20 cellular contexts compared by ENCODE assay signal in the genomic region with DNA sequence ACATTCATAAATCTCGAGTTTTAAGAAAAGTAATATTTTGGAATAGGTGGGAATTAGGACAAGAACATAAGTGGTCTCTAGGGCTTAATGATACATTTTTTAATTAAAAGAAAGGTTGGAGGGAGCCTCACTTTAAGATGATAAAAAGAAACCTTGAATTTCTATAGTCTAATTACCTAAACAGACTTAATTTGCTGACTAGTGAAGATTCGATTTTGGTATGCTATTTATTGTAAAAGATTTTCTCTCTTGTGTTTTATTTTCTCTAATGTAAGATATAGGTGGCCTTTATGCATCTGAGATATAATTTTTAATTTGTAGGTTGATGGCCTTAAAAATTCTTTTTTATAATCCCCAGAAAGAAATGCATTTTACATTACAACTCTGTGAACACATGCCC.
A peak's percentile ranks its signal among the peaks of the same experiment; 100 is the strongest.
DNase-seq lines count a peak whose midpoint lies in the region; ATAC-seq, FAIRE-seq and TF ChIP-seq lines count a peak whose summit lies in the region.
"Had no signal": no experiment of that assay in that cellular context is flagged by ENCODE, and none has a peak within 500 bp of the region (broad histone marks: within the 10 kb centered on the region; RNA-seq: fewer than 3 reads in every experiment).

No MANE protein-coding gene starts in this region.

- H4K20me1 ChIP-seq in HCT116 (ENCODE audit: insufficient read depth) (no peaks in the 10 kb centered on the region), K562 (replicated peaks; ENCODE audit: control insufficient read depth, insufficient read depth, low read length) (no peaks in the 10 kb centered on the region)
- H4K20me1 ChIP-seq: BLaER1 treated with 17β-estradiol and CSF1 and Interleukin-3, amounts not matched to agents 10 nM and 100 nM had no signal

- H3K9ac ChIP-seq in HCT116 (ENCODE audit: low read length) (no peak overlapping the region), K562 (ENCODE audit: insufficient read depth in 1 of 2, low read depth in 2 of 2, low read length in 2 of 2) (no peak overlapping the region)
- H3K9ac ChIP-seq: BLaER1 treated with 17β-estradiol and CSF1 and Interleukin-3, amounts not matched to agents 10 nM and 100 nM had no signal

- TF ChIP-seq EP300 in A549 (IDR thresholded peaks at IDR 0.05) (no peak), K562 (IDR thresholded peaks at IDR 0.05; ENCODE audit: low read length) (no peak)

- peak overlapping the region; percentile 11 for H2AFZ ChIP-seq in HCT116 (ENCODE audit: low read depth, low read length, poor library complexity, severe bottlenecking)
- no peak overlapping the region for H2AFZ ChIP-seq in K562 (ENCODE audit: low read depth, low read length)

- ATAC-seq in A549 (no peak), HCT116 (no peak), K562 (no peak)
- ATAC-seq: CD8-positive, alpha-beta T cell had no signal

- H3K9me2 ChIP-seq in HCT116 (ENCODE audit: insufficient read depth) = 0 out of 2 replicates have a peak, but pooled peaks cover 5% of the 10 kb centered on the region

- H3K4me1 ChIP-seq in A549 (no peaks in the 10 kb centered on the region), HCT116 (ENCODE audit: control insufficient read depth in 1 of 2, insufficient read depth in 2 of 2, low read length in 2 of 2) (0 out of 4 replicates have a peak, but pooled peaks cover 0 to 3% of the 10 kb centered on the region in 2 experiments), K562 (replicated peaks in 1 of 2; ENCODE audit: control insufficient read depth in 2 of 2, insufficient read depth in 2 of 2, low read length in 2 of 2) (no peaks in the 10 kb centered on the region)
- H3K4me1 ChIP-seq: BLaER1 treated with 17β-estradiol and CSF1 and Interleukin-3, amounts not matched to agents 10 nM and 100 nM had no signal

- H3K9me1 ChIP-seq in K562 (ENCODE audit: control insufficient read depth, insufficient read depth, low read length) = no peaks in the 10 kb centered on the region

- H3K36me3 ChIP-seq in HCT116 (ENCODE audit: control insufficient read depth in 1 of 2, insufficient read depth in 2 of 2, low read length in 2 of 2) = no peaks in the 10 kb centered on the region
- no peaks in the 10 kb centered on the region for H3K36me3 ChIP-seq in K562 (ENCODE audit: control insufficient read depth, insufficient read depth, low read length)
- H3K36me3 ChIP-seq: BLaER1 treated with 17β-estradiol and CSF1 and Interleukin-3, amounts not matched to agents 10 nM and 100 nM had no signal

- intact Hi-C loops in HCT116 (cut with micrococcal nuclease) (no loop called here), K562 (cut with micrococcal nuclease) (no loop called here)

- in situ Hi-C loops in K562 (cut with MboI) = no loop called here
- in situ Hi-C loops in GM13976 (cut with MboI; ENCODE audit: low sequenced_read_pairs, unreplicated experiment) = no loop called here

- no peaks in the 10 kb centered on the region for H3K27me3 ChIP-seq in HCT116 (ENCODE audit: insufficient read depth, low read length)
- no peaks in the 10 kb centered on the region for H3K27me3 ChIP-seq in K562 (ENCODE audit: control insufficient read depth in 2 of 2, insufficient read depth in 2 of 2, low read length in 2 of 2)
- H3K27me3 ChIP-seq: BLaER1 treated with 17β-estradiol and CSF1 and Interleukin-3, amounts not matched to agents 10 nM and 100 nM had no signal

- DNase-seq in A549 (ENCODE audit: low read depth in 1 of 2, low spot score in 1 of 2) (no peak), HCT116 (ENCODE audit: low read depth, low spot score) (no peak), K562 (ENCODE audit: extremely low read depth in 1 of 4, low spot score in 3 of 4) (no peak), NCI-H1092 (lab: John Stamatoyannopoulos, UW) (no peak), GM13976 (ENCODE audit: low spot score) (no peak)
- DNase-seq: 8988T; AML-193; Caco-2; Calu3; CD4-positive, alpha-beta T cell; CD8-positive, alpha-beta T cell; DMS79 treated with DMSO at 0.1 percent for 48 hours; GF-D8 had no signal

- no peak for TF ChIP-seq RAD21 in A549 (conservative IDR thresholded peaks at IDR 0.05 in 1 of 2, IDR thresholded peaks at IDR 0.05 in 1 of 2)
- TF ChIP-seq RAD21 in HCT116 (IDR thresholded peaks at IDR 0.05; ENCODE audit: low read depth) = no peak
- no peak for TF ChIP-seq RAD21 in K562 (CRISPR knock-in tag; conservative IDR thresholded peaks at IDR 0.05 in 1 of 2, IDR thresholded peaks at IDR 0.05 in 1 of 2)

- RAD21 ChIA-PET in HCT116 (lab: Charles Lee; ENCODE audit: low non-redundant PET in 1 of 2, low total read pairs in 2 of 2, uncharacterized antibody in 2 of 2, unreplicated experiment in 2 of 2) = no interaction called here

- TF ChIP-seq POLR2A in A549 (IDR thresholded peaks at IDR 0.05; ENCODE audit: low read length) = no peak
- TF ChIP-seq POLR2A in HCT116 (IDR thresholded peaks at IDR 0.05; ENCODE audit: borderline replicate concordance, extremely low read depth, insufficient read depth, insufficient read length) = no peak
- TF ChIP-seq POLR2A in K562 (conservative IDR thresholded peaks at IDR 0.05) = no peak

- H3K27ac ChIP-seq in A549 = no peak overlapping the region
- H3K27ac ChIP-seq in HCT116 (ENCODE audit: low read depth, low read length) = no peak overlapping the region
- H3K27ac ChIP-seq in K562 (ENCODE audit: extremely low read depth, low read depth, low read length) = no peak overlapping the region
- H3K27ac ChIP-seq: BLaER1 treated with 17β-estradiol and CSF1 and Interleukin-3, amounts not matched to agents 10 nM and 100 nM; C4-2B had no signal

- H3K79me2 ChIP-seq in HCT116 (ENCODE audit: insufficient read depth, low read length) = no peaks in the 10 kb centered on the region
- H3K79me2 ChIP-seq in K562 (ENCODE audit: control insufficient read depth, insufficient read depth, low read length) = no peaks in the 10 kb centered on the region

- BruUV-seq in HCT116 (replicated peaks; lab: Mats Ljungman, UMichigan) = no TSS peak
- no TSS peak for BruUV-seq in K562 (replicated peaks; lab: Mats Ljungman, UMichigan)

- TF ChIP-seq CTCF in A549 (IDR thresholded peaks at IDR 0.05) (no peak), HCT116 (IDR thresholded peaks at IDR 0.05 in 2 of 3, conservative IDR thresholded peaks at IDR 0.05 in 1 of 3; ENCODE audit: borderline replicate concordance in 1 of 3, insufficient read depth in 1 of 3, low read depth in 2 of 3, low read length in 2 of 3) (no peak), K562 (IDR thresholded peaks at IDR 0.05 in 2 of 3, conservative IDR thresholded peaks at IDR 0.05 in 1 of 3; ENCODE audit: insufficient read depth in 2 of 3, low read depth in 1 of 3, low read length in 3 of 3) (no peak), GM13976 (IDR thresholded peaks at IDR 0.05; ENCODE audit: borderline replicate concordance, control extremely low read depth, extremely low read depth, insufficient read depth, missing control alignments) (no peak)

- CTCF ChIA-PET in A549 (lab: Yijun Ruan, JAX) = no interaction called here
- CTCF ChIA-PET in HCT116 (lab: Charles Lee) = no interaction called here
- CTCF ChIA-PET in K562 (lab: Yijun Ruan, JAX; ENCODE audit: low intra/inter-chr PET ratio) = no interaction called here

- POLR2A ChIA-PET in A549 (lab: Yijun Ruan, JAX) (no interaction called here), HCT116 (lab: Charles Lee) (no interaction called here), K562 (lab: Yijun Ruan, JAX) (no interaction called here)

- whole genome bisulfite sequencing in A549 (ENCODE audit: missing lambda C conversion rate) = 5% methylated on average over 2 of the region's 2 CpGs
- 0% methylated on average over 2 of the region's 2 CpGs for WGBS in K562 (ENCODE audit: insufficient coverage, low coverage, missing lambda C conversion rate)

- no peak overlapping the region for H3K4me3 ChIP-seq in A549
- H3K4me3 ChIP-seq in HCT116 (replicated peaks in 1 of 2; ENCODE audit: low read depth in 1 of 2, low read length in 2 of 2) = no peak overlapping the region
- H3K4me3 ChIP-seq in K562 = no peak overlapping the region
- H3K4me3 ChIP-seq: BLaER1 treated with 17β-estradiol and CSF1 and Interleukin-3, amounts not matched to agents 10 nM and 100 nM had no signal

- no peak overlapping the region for H3K4me2 ChIP-seq in A549
- no peak overlapping the region for H3K4me2 ChIP-seq in HCT116 (ENCODE audit: low read length)
- no peak overlapping the region for H3K4me2 ChIP-seq in K562 (ENCODE audit: insufficient read depth, low read length)
- H3K4me2 ChIP-seq: BLaER1 treated with 17β-estradiol and CSF1 and Interleukin-3, amounts not matched to agents 10 nM and 100 nM had no signal

- no peak for FAIRE-seq in A549 (lab: Jason Lieb, UNC)
- FAIRE-seq in K562 (lab: Jason Lieb, UNC) = no peak
- FAIRE-seq: A204.1, D721Med, G401.6, GM12891, GM18507 had no signal

- H3K9me3 ChIP-seq in A549 (no peaks in the 10 kb centered on the region), HCT116 (ENCODE audit: control insufficient read depth in 1 of 2, insufficient read depth in 1 of 2, low read depth in 1 of 2, low read length in 2 of 2) (no peaks in the 10 kb centered on the region; a peak in 1 of 4 replicates), K562 (replicated peaks; ENCODE audit: control insufficient read depth, insufficient read depth, low read depth, low read length) (no peaks in the 10 kb centered on the region)

TF ChIP-seq in A549, 52 proteins besides CTCF, POLR2A, EP300 and RAD21:
- TF ChIP-seq MAZ (IDR thresholded peaks at IDR 0.05; ENCODE audit: borderline replicate concordance, low read depth, low read length) = no peak
- TF ChIP-seq MAFK (IDR thresholded peaks at IDR 0.05; ENCODE audit: partially characterized antibody) = peak; percentile 32

TF ChIP-seq in HCT116, 20 proteins besides CTCF, POLR2A, EP300 and RAD21 (continues in another document):
- TF ChIP-seq EZH2 (IDR thresholded peaks at IDR 0.05) (no peak), SIN3A (IDR thresholded peaks at IDR 0.05; ENCODE audit: low read depth) (no peak), TCF7L2 (IDR thresholded peaks at IDR 0.05; ENCODE audit: borderline replicate concordance, extremely low read depth, insufficient read depth, insufficient read length) (no peak), FOSL1 (IDR thresholded peaks at IDR 0.05; ENCODE audit: low read depth) (no peak), EZH2phosphoT487 (IDR thresholded peaks at IDR 0.05; ENCODE audit: borderline replicate concordance) (no peak), JUND (IDR thresholded peaks at IDR 0.05) (no peak)

TF ChIP-seq in K562, 482 proteins besides CTCF, POLR2A, EP300 and RAD21:
- TF ChIP-seq ZNF143 (CRISPR knock-in tag; IDR thresholded peaks at IDR 0.05) = no peak
- no peak for TF ChIP-seq SIRT6 (IDR thresholded peaks at IDR 0.05; ENCODE audit: low read depth, low read length)
- peak; percentile 54 for TF ChIP-seq ZNF316 (IDR thresholded peaks at IDR 0.05)
- TF ChIP-seq ZNF3 (CRISPR knock-in tag; IDR thresholded peaks at IDR 0.05) = no peak

Comparison
In these comparisons a context has a peak if more than half of its experiments do, and no peak if none do; other contexts are left out.
1. Of the 35 proteins assayed by ChIP-seq in both K562 and A549: peak only in K562: none; only in A549: MAFK; in both: none; in neither: 34.